ENCODE assay signal across 19 cellular contexts in the genomic region with DNA sequence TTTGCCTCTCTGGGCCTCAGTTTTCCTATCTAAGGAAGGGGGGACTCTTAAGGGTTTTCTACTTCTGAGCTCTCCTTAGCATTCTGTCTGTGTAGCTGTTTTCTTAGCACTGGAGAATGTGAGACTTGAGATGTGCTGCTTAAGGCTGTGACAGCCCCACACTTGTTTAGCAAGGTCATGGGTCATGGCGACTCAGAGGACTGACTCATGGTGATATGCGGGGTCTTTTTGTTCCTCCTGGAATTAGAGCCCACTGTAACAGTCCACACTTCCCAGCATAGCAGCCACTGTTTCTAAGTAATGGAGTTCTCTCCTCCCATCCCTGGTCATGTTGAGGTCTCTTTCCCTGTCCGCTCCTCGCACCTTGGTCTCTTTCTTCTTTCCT. TPM values are rescaled to one million over a fixed set of nuclear protein-coding genes. Genes with fewer than 3 reads are reported as not detected.
DNase-seq lines count a peak whose midpoint lies in the region; ATAC-seq and TF ChIP-seq lines count a peak whose summit lies in the region.
"Had no signal": no experiment of that assay in that cellular context is flagged by ENCODE, and none has a peak within 500 bp of the region (broad histone marks: within the 10 kb centered on the region; RNA-seq: fewer than 3 reads in every experiment).

No MANE protein-coding gene starts in this region.

- H3K27me3 Mint-ChIP-seq in HFFc6 (ENCODE audit: insufficient read depth): no peaks in the 10 kb centered on the region; the same call in 1 of the 2 replicates
- H3K27me3 Mint-ChIP-seq: activated CD8-positive, alpha-beta memory T cell treated with anti-CD3 and anti-CD28 coated beads, Interleukin-2, amount 10 ng/mL, durations not matched to agents 7 days and 5 days had no signal

- H3K9me3 Mint-ChIP-seq in HFFc6: no peaks in the 10 kb centered on the region
- H3K9me3 Mint-ChIP-seq in stimulated activated effector memory CD8-positive, alpha-beta T cell treated with anti-CD3 and anti-CD28 coated beads, Interleukin-12 subunit alpha, Interleukin-12 subunit beta, amount 100 ng/mL, for 72 hours: no peaks in the 10 kb centered on the region

- H3K36me3 Mint-ChIP-seq in HFFc6 (ENCODE audit: low read depth): no peaks in the 10 kb centered on the region
- H3K36me3 Mint-ChIP-seq in stimulated activated effector memory CD8-positive, alpha-beta T cell treated with anti-CD3 and anti-CD28 coated beads, Interleukin-12 subunit alpha, Interleukin-12 subunit beta, amount 100 ng/mL, for 72 hours: peaks cover 10% of the 10 kb centered on the region

- ATAC-seq in stimulated activated effector memory CD8-positive, alpha-beta T cell treated with anti-CD3 and anti-CD28 coated beads, Interleukin-12 subunit alpha, Interleukin-12 subunit beta, amount 100 ng/mL, for 72 hours: no peak
- ATAC-seq: activated CD8-positive, alpha-beta memory T cell treated with anti-CD3 and anti-CD28 coated beads, Interleukin-2, amount 10 ng/mL, durations not matched to agents 7 days and 5 days; GM23338; mucosa of descending colon had no signal

- H3K4me3 Mint-ChIP-seq in HFFc6: no peak overlapping the region
- no peak overlapping the region for H3K4me3 Mint-ChIP-seq in stimulated activated effector memory CD8-positive, alpha-beta T cell treated with anti-CD3 and anti-CD28 coated beads, Interleukin-12 subunit alpha, Interleukin-12 subunit beta, amount 100 ng/mL, for 72 hours
- H3K4me3 Mint-ChIP-seq: activated CD8-positive, alpha-beta memory T cell treated with anti-CD3 and anti-CD28 coated beads, Interleukin-2, amount 10 ng/mL, durations not matched to agents 7 days and 5 days; GM23338 had no signal

- TF ChIP-seq CTCF in HFFc6 (IDR thresholded peaks at IDR 0.05): no peak

- H3K27ac Mint-ChIP-seq in HFFc6: peak overlapping the region; percentile 8; the same call in 1 of the 2 replicates
- H3K27ac Mint-ChIP-seq in stimulated activated effector memory CD8-positive, alpha-beta T cell treated with anti-CD3 and anti-CD28 coated beads, Interleukin-12 subunit alpha, Interleukin-12 subunit beta, amount 100 ng/mL, for 72 hours: peak overlapping the region; percentile 35
- H3K27ac Mint-ChIP-seq: activated CD8-positive, alpha-beta memory T cell treated with anti-CD3 and anti-CD28 coated beads, Interleukin-2, amount 10 ng/mL, durations not matched to agents 7 days and 5 days; GM23338 had no signal

- peak; percentile 30 for DNase-seq in HFFc6
- peak; percentile 35 for DNase-seq in RPMI7951 (ENCODE audit: low read depth)
- peak; percentile 78 for DNase-seq in islet precursor cell
- DNase-seq in stimulated activated effector memory CD8-positive, alpha-beta T cell treated with anti-CD3 and anti-CD28 coated beads, Interleukin-12 subunit alpha, Interleukin-12 subunit beta, amount 100 ng/mL, for 72 hours (ENCODE audit: low spot score in 2 of 2): no peak
- DNase-seq in activated CD4-positive, alpha-beta T cell treated with anti-CD3 and anti-CD28 coated beads, Interleukin-2, amount 50 U/mL, for 48 hours: no peak
- DNase-seq in stimulated activated CD4-positive, alpha-beta T cell treated with anti-CD3 and anti-CD28 coated beads, Interleukin-4, amount 100 ng/mL, for 4 hours: no peak
- DNase-seq in NCI-H69 (lab: John Stamatoyannopoulos, UW): no peak
- DNase-seq: activated CD4-positive, CD25-positive, alpha-beta regulatory T cell treated with anti-CD3 and anti-CD28 coated beads, Interleukin-2, amount 50 U/mL, for 72 hours; activated CD8-positive, alpha-beta memory T cell treated with anti-CD3 and anti-CD28 coated beads, Interleukin-2, amount 10 ng/mL, durations not matched to agents 7 days and 5 days; activated effector memory CD4-positive, alpha-beta T cell treated with anti-CD3 and anti-CD28 coated beads, Interleukin-2, amount 50 U/mL, for 16 hours; AML-193; left ventricle myocardium inferior; NCI-H1436; NCI-H2171; nucleus accumbens; stimulated activated CD4-positive, alpha-beta T cell treated with anti-CD3 and anti-CD28 coated beads, Interleukin-15, amount 100 ng/mL, for 24 hours; tibial artery had no signal

- peaks cover 58% of the 10 kb centered on the region for H3K4me1 Mint-ChIP-seq in HFFc6 (ENCODE audit: low read depth)
- peaks cover 52% of the 10 kb centered on the region for H3K4me1 Mint-ChIP-seq in stimulated activated effector memory CD8-positive, alpha-beta T cell treated with anti-CD3 and anti-CD28 coated beads, Interleukin-12 subunit alpha, Interleukin-12 subunit beta, amount 100 ng/mL, for 72 hours

RNA-seq across cellular contexts. Expression of a gene that starts 4.1 kb away (rescaled TPM):
- 10 to 100 TPM; 17.5 to 22.9 (median 20.7) TPM for total RNA-seq in HFFc6 (2021; fragmentation: NEBNext Ultra II Directional; extraction: Animal tissue kit (Norgen Biotek cat#: 25700))
- total RNA-seq in RPMI7951 (2014; rRNA removed; shearing (Covaris generic)): 22.6 and 25.0 TPM in 2 replicates

Comparison
In these comparisons a context has a peak if more than half of its experiments do, and no peak if none do; other contexts are left out.
1. DNase-seq: peak in HFFc6 (single experiment), RPMI7951 (single experiment) and islet precursor cell (single experiment); none in stimulated activated effector memory CD8-positive, alpha-beta T cell treated with anti-CD3 and anti-CD28 coated beads, Interleukin-12 subunit alpha, Interleukin-12 subunit beta, amount 100 ng/mL, for 72 hours (0 of 2), activated CD4-positive, alpha-beta T cell treated with anti-CD3 and anti-CD28 coated beads, Interleukin-2, amount 50 U/mL, for 48 hours (0 of 2), stimulated activated CD4-positive, alpha-beta T cell treated with anti-CD3 and anti-CD28 coated beads, Interleukin-4, amount 100 ng/mL, for 4 hours (0 of 2) and NCI-H69 (single experiment).